1 cellular context compared by ENCODE assay signal in genomic region chr12:112937741-112938719, GRCh38.
TF ChIP-seq lines count a peak whose summit lies in the region.

Gene OAS3, plus strand, starts transcription at chr12:112938474. Its CDS starts 57 bp downstream, at chr12:112938531.

TF ChIP-seq in K562, 482 proteins besides CTCF, POLR2A, EP300 and RAD21 (continued from another document and continues in another):
- TF ChIP-seq GTF3C2 (IDR thresholded peaks at IDR 0.05; ENCODE audit: borderline replicate concordance, extremely low read depth, insufficient read length) (no peak), ELF4 (CRISPR knock-in tag; IDR thresholded peaks at IDR 0.05) (0 out of 2 replicates have a peak, but pooled peaks have one; percentile 33), ZBTB8A (IDR thresholded peaks at IDR 0.05; ENCODE audit: partially characterized antibody) (no peak), RBFOX2 (IDR thresholded peaks at IDR 0.05; ENCODE audit: low read depth, low read length) (peak; percentile 66), CBX5 (IDR thresholded peaks at IDR 0.05; ENCODE audit: borderline replicate concordance, low read depth) (no peak), SNIP1 (IDR thresholded peaks at IDR 0.05; ENCODE audit: low read depth) (no peak), KLF6 (CRISPR knock-in tag; IDR thresholded peaks at IDR 0.05; ENCODE audit: borderline replicate concordance) (peak; percentile 43; the same call in 1 of the 2 replicates), ZNF408 (CRISPR knock-in tag; IDR thresholded peaks at IDR 0.05; ENCODE audit: low read depth) (no peak), OTX1 (CRISPR knock-in tag; IDR thresholded peaks at IDR 0.05) (no peak), ESRRA (IDR thresholded peaks at IDR 0.05; ENCODE audit: borderline replicate concordance, low read depth) (no peak), PYGO2 (tag; IDR thresholded peaks at IDR 0.05) (no peak), KHSRP (IDR thresholded peaks at IDR 0.05) (no peak), IRF2 (CRISPR knock-in tag; IDR thresholded peaks at IDR 0.05) (peak; percentile 97), CREB1 (IDR thresholded peaks at IDR 0.05) (no peak), CREB1 (CRISPR knock-in tag; IDR thresholded peaks at IDR 0.05) (0 out of 2 replicates have a peak, but pooled peaks have one; percentile 9), XRCC4 (IDR thresholded peaks at IDR 0.05; ENCODE audit: extremely low read depth, insufficient read depth, insufficient read length) (no peak), TARDBP (IDR thresholded peaks at IDR 0.05) (no peak), CBFA2T3 (IDR thresholded peaks at IDR 0.05) (no peak), ZNF121 (CRISPR knock-in tag; conservative IDR thresholded peaks at IDR 0.05) (no peak), U2AF1 (optimal IDR thresholded peaks at IDR 0.05; ENCODE audit: low read depth, low read length) (no peak), TCF7L2 (IDR thresholded peaks at IDR 0.05; ENCODE audit: low read depth, low read length) (no peak), RBM22 (IDR thresholded peaks at IDR 0.05; ENCODE audit: low read depth, low read length, poor library complexity, severe bottlenecking) (no peak), ID3 (CRISPR knock-in tag; IDR thresholded peaks at IDR 0.05) (no peak), ID3 (tag; IDR thresholded peaks at IDR 0.05) (peak; percentile 47; the same call in 1 of the 2 replicates), BRD9 (IDR thresholded peaks at IDR 0.05; ENCODE audit: low read depth, partially characterized antibody) (no peak), TSC22D4 (tag; IDR thresholded peaks at IDR 0.05) (no peak), HDAC6 (IDR thresholded peaks at IDR 0.05; ENCODE audit: low read depth, low read length) (no peak), TAF1 (IDR thresholded peaks at IDR 0.05; ENCODE audit: control insufficient read depth, extremely low read depth, insufficient read depth, low read length, severe bottlenecking) (no peak), KDM1A (IDR thresholded peaks at IDR 0.05) (peak in 1 of 2 experiments; percentile 58; a peak in 2 of 4 replicates), ZBTB1 (CRISPR knock-in tag; IDR thresholded peaks at IDR 0.05; ENCODE audit: borderline replicate concordance, low read depth) (no peak), ZNF785 (CRISPR knock-in tag; IDR thresholded peaks at IDR 0.05) (no peak), SNRNP70 (optimal IDR thresholded peaks at IDR 0.05; ENCODE audit: low read depth, low read length) (no peak), CXXC5 (CRISPR knock-in tag; IDR thresholded peaks at IDR 0.05) (peak; percentile 62), CBX1 (IDR thresholded peaks at IDR 0.05; ENCODE audit: low read depth) (peak; percentile 32; the same call in 1 of the 2 replicates), HDAC3 (IDR thresholded peaks at IDR 0.05; ENCODE audit: borderline replicate concordance, partially characterized antibody) (no peak), PBX2 (CRISPR knock-in tag; IDR thresholded peaks at IDR 0.05; ENCODE audit: low read depth) (no peak), PBX2 (tag; conservative IDR thresholded peaks at IDR 0.05; ENCODE audit: low read depth) (no peak), MCM5 (IDR thresholded peaks at IDR 0.05; ENCODE audit: low read depth) (no peak), C11orf30 (IDR thresholded peaks at IDR 0.05; ENCODE audit: low read depth) (no peak), RB1 (IDR thresholded peaks at IDR 0.05; ENCODE audit: low read depth) (peak; percentile 72; the same call in 1 of the 2 replicates), SREBF1 (IDR thresholded peaks at IDR 0.05; ENCODE audit: borderline replicate concordance, low read depth, low read length) (no peak), ZNF57 (CRISPR knock-in tag; IDR thresholded peaks at IDR 0.05) (no peak), SMAD4 (CRISPR knock-in tag; conservative IDR thresholded peaks at IDR 0.05) (no peak), XRCC5 (IDR thresholded peaks at IDR 0.05; ENCODE audit: low read depth, low read length) (no peak)
- TF ChIP-seq, protein P1, sequence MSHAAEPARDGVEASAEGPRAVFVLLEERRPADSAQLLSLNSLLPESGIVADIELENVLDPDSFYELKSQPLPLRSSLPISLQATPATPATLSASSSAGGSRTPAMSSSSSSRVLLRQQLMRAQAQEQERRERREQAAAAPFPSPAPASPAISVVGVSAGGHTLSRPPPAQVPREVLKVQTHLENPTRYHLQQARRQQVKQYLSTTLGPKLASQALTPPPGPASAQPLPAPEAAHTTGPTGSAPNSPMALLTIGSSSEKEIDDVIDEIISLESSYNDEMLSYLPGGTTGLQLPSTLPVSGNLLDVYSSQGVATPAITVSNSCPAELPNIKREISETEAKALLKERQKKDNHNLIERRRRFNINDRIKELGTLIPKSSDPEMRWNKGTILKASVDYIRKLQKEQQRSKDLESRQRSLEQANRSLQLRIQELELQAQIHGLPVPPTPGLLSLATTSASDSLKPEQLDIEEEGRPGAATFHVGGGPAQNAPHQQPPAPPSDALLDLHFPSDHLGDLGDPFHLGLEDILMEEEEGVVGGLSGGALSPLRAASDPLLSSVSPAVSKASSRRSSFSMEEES (CRISPR knock-in tag; IDR thresholded peaks at IDR 0.05), result no peak
- TF ChIP-seq, protein P2, sequence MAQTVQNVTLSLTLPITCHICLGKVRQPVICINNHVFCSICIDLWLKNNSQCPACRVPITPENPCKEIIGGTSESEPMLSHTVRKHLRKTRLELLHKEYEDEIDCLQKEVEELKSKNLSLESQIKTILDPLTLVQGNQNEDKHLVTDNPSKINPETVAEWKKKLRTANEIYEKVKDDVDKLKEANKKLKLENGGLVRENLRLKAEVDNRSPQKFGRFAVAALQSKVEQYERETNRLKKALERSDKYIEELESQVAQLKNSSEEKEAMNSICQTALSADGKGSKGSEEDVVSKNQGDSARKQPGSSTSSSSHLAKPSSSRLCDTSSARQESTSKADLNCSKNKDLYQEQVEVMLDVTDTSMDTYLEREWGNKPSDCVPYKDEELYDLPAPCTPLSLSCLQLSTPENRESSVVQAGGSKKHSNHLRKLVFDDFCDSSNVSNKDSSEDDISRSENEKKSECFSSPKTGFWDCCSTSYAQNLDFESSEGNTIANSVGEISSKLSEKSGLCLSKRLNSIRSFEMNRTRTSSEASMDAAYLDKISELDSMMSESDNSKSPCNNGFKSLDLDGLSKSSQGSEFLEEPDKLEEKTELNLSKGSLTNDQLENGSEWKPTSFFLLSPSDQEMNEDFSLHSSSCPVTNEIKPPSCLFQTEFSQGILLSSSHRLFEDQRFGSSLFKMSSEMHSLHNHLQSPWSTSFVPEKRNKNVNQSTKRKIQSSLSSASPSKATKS (CRISPR knock-in tag; IDR thresholded peaks at IDR 0.05), result no peak
- TF ChIP-seq, protein P3, sequence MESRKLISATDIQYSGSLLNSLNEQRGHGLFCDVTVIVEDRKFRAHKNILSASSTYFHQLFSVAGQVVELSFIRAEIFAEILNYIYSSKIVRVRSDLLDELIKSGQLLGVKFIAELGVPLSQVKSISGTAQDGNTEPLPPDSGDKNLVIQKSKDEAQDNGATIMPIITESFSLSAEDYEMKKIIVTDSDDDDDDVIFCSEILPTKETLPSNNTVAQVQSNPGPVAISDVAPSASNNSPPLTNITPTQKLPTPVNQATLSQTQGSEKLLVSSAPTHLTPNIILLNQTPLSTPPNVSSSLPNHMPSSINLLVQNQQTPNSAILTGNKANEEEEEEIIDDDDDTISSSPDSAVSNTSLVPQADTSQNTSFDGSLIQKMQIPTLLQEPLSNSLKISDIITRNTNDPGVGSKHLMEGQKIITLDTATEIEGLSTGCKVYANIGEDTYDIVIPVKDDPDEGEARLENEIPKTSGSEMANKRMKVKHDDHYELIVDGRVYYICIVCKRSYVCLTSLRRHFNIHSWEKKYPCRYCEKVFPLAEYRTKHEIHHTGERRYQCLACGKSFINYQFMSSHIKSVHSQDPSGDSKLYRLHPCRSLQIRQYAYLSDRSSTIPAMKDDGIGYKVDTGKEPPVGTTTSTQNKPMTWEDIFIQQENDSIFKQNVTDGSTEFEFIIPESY (CRISPR knock-in tag; IDR thresholded peaks at IDR 0.05), result no peak
- TF ChIP-seq, protein P4, sequence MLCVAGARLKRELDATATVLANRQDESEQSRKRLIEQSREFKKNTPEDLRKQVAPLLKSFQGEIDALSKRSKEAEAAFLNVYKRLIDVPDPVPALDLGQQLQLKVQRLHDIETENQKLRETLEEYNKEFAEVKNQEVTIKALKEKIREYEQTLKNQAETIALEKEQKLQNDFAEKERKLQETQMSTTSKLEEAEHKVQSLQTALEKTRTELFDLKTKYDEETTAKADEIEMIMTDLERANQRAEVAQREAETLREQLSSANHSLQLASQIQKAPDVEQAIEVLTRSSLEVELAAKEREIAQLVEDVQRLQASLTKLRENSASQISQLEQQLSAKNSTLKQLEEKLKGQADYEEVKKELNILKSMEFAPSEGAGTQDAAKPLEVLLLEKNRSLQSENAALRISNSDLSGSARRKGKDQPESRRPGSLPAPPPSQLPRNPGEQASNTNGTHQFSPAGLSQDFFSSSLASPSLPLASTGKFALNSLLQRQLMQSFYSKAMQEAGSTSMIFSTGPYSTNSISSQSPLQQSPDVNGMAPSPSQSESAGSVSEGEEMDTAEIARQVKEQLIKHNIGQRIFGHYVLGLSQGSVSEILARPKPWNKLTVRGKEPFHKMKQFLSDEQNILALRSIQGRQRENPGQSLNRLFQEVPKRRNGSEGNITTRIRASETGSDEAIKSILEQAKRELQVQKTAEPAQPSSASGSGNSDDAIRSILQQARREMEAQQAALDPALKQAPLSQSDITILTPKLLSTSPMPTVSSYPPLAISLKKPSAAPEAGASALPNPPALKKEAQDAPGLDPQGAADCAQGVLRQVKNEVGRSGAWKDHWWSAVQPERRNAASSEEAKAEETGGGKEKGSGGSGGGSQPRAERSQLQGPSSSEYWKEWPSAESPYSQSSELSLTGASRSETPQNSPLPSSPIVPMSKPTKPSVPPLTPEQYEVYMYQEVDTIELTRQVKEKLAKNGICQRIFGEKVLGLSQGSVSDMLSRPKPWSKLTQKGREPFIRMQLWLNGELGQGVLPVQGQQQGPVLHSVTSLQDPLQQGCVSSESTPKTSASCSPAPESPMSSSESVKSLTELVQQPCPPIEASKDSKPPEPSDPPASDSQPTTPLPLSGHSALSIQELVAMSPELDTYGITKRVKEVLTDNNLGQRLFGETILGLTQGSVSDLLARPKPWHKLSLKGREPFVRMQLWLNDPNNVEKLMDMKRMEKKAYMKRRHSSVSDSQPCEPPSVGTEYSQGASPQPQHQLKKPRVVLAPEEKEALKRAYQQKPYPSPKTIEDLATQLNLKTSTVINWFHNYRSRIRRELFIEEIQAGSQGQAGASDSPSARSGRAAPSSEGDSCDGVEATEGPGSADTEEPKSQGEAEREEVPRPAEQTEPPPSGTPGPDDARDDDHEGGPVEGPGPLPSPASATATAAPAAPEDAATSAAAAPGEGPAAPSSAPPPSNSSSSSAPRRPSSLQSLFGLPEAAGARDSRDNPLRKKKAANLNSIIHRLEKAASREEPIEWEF (CRISPR knock-in tag; IDR thresholded peaks at IDR 0.05), result no peak
- TF ChIP-seq, protein P5, sequence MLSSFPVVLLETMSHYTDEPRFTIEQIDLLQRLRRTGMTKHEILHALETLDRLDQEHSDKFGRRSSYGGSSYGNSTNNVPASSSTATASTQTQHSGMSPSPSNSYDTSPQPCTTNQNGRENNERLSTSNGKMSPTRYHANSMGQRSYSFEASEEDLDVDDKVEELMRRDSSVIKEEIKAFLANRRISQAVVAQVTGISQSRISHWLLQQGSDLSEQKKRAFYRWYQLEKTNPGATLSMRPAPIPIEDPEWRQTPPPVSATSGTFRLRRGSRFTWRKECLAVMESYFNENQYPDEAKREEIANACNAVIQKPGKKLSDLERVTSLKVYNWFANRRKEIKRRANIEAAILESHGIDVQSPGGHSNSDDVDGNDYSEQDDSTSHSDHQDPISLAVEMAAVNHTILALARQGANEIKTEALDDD (IDR thresholded peaks at IDR 0.05), result no peak
